Comparison of ENCODE assay signal across 1 cellular context in the genomic region with DNA sequence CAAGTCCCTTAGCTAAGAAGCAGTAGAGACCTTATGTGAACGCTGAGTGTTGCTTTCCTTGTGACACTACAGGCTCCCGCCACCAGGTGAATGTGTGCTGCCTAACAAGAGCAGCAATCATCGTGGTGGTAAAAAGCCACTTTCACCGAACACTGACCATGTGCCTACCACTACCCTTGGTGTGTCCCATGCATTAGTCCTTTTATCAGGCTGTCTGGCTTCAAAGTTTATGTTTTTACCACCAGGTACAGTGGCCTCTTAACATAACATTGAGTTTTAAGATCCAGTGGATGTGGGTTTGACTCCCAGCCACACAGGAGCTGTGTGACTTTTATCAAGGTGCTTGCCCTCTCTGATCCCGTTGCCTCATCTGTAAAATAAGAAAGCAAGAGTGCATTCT.
TF ChIP-seq lines count a peak whose summit lies in the region.

No MANE protein-coding gene starts in this region.

TF ChIP-seq in HCT116, 20 proteins besides CTCF, POLR2A, EP300 and RAD21:
- TF ChIP-seq ATF3 (IDR thresholded peaks at IDR 0.05) (no peak), POLR2AphosphoS5 (IDR thresholded peaks at IDR 0.05; ENCODE audit: low read depth, low read length) (no peak), CEBPB (IDR thresholded peaks at IDR 0.05; ENCODE audit: low read depth) (no peak)
